1 cellular context compared by ENCODE assay signal in the genomic region with DNA sequence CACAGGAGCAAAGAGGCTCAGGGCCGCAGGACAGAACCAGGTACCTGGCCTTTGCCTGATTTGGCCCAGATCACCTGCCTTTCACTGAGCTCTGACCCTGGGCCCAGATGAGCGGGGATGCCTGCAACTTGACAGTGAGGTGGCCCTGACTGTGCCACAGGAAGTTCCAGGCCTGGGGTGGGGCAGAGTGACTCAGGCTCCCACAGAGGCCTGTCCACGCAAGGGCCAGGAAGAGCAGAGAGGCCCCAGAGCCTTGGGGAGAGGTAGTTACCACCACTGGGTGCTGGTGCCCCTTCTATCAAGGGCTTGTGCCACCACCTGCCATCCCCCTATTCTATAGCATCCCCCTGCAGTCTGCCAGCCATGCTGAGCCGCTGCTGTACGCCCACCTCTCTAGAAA.
TF ChIP-seq lines count a peak whose summit lies in the region.

No MANE protein-coding gene starts in this region.

TF ChIP-seq in HepG2, 621 proteins besides CTCF, POLR2A, EP300 and RAD21 (continued from another document):
- TF ChIP-seq, protein P1, sequence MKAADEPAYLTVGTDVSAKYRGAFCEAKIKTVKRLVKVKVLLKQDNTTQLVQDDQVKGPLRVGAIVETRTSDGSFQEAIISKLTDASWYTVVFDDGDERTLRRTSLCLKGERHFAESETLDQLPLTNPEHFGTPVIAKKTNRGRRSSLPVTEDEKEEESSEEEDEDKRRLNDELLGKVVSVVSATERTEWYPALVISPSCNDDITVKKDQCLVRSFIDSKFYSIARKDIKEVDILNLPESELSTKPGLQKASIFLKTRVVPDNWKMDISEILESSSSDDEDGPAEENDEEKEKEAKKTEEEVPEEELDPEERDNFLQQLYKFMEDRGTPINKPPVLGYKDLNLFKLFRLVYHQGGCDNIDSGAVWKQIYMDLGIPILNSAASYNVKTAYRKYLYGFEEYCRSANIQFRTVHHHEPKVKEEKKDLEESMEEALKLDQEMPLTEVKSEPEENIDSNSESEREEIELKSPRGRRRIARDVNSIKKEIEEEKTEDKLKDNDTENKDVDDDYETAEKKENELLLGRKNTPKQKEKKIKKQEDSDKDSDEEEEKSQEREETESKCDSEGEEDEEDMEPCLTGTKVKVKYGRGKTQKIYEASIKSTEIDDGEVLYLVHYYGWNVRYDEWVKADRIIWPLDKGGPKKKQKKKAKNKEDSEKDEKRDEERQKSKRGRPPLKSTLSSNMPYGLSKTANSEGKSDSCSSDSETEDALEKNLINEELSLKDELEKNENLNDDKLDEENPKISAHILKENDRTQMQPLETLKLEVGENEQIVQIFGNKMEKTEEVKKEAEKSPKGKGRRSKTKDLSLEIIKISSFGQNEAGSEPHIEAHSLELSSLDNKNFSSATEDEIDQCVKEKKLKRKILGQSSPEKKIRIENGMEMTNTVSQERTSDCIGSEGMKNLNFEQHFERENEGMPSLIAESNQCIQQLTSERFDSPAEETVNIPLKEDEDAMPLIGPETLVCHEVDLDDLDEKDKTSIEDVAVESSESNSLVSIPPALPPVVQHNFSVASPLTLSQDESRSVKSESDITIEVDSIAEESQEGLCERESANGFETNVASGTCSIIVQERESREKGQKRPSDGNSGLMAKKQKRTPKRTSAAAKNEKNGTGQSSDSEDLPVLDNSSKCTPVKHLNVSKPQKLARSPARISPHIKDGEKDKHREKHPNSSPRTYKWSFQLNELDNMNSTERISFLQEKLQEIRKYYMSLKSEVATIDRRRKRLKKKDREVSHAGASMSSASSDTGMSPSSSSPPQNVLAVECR (CRISPR knock-in tag; IDR thresholded peaks at IDR 0.05; ENCODE audit: borderline replicate concordance): no peak
- TF ChIP-seq, protein P2, sequence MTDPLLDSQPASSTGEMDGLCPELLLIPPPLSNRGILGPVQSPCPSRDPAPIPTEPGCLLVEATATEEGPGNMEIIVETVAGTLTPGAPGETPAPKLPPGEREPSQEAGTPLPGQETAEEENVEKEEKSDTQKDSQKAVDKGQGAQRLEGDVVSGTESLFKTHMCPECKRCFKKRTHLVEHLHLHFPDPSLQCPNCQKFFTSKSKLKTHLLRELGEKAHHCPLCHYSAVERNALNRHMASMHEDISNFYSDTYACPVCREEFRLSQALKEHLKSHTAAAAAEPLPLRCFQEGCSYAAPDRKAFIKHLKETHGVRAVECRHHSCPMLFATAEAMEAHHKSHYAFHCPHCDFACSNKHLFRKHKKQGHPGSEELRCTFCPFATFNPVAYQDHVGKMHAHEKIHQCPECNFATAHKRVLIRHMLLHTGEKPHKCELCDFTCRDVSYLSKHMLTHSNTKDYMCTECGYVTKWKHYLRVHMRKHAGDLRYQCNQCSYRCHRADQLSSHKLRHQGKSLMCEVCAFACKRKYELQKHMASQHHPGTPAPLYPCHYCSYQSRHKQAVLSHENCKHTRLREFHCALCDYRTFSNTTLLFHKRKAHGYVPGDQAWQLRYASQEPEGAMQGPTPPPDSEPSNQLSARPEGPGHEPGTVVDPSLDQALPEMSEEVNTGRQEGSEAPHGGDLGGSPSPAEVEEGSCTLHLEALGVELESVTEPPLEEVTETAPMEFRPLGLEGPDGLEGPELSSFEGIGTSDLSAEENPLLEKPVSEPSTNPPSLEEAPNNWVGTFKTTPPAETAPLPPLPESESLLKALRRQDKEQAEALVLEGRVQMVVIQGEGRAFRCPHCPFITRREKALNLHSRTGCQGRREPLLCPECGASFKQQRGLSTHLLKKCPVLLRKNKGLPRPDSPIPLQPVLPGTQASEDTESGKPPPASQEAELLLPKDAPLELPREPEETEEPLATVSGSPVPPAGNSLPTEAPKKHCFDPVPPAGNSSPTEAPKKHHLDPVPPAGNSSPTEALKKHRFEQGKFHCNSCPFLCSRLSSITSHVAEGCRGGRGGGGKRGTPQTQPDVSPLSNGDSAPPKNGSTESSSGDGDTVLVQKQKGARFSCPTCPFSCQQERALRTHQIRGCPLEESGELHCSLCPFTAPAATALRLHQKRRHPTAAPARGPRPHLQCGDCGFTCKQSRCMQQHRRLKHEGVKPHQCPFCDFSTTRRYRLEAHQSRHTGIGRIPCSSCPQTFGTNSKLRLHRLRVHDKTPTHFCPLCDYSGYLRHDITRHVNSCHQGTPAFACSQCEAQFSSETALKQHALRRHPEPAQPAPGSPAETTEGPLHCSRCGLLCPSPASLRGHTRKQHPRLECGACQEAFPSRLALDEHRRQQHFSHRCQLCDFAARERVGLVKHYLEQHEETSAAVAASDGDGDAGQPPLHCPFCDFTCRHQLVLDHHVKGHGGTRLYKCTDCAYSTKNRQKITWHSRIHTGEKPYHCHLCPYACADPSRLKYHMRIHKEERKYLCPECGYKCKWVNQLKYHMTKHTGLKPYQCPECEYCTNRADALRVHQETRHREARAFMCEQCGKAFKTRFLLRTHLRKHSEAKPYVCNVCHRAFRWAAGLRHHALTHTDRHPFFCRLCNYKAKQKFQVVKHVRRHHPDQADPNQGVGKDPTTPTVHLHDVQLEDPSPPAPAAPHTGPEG (CRISPR knock-in tag; IDR thresholded peaks at IDR 0.05): no peak
